ENCODE assay signal across 27 cellular contexts in genomic region chrX:39921838-39922237, GRCh38.
"Had no signal": no experiment of that assay in that cellular context is flagged by ENCODE, and none has a peak within 500 bp of the region (broad histone marks: within the 10 kb centered on the region; RNA-seq: fewer than 3 reads in every experiment).

No MANE protein-coding gene starts in this region.

- DNase-seq: activated CD4-positive, alpha-beta memory T cell treated with anti-CD3 and anti-CD28 coated beads, Interleukin-2, amount 10 ng/mL, durations not matched to agents 7 days and 5 days; activated CD4-positive, alpha-beta T cell treated with anti-CD3 and anti-CD28 coated beads for 36 hours; activated CD4-positive, alpha-beta T cell treated with anti-CD3 and anti-CD28 coated beads, Interleukin-2, amount 50 U/mL, for 1 hour; activated gamma-delta T cell; activated naive CD4-positive, alpha-beta T cell treated with anti-CD3 and anti-CD28 coated beads, Interleukin-2, amount 10 ng/mL, durations not matched to agents 7 days and 5 days; activated naive CD8-positive, alpha-beta T cell treated with anti-CD3 and anti-CD28 coated beads for 36 hours; activated T-cell treated with anti-CD3 and anti-CD28 coated beads for 4 hours; activated T-cell treated with anti-CD3 and anti-CD28 coated beads, Interleukin-2, amount 50 U/mL, for 48 hours; brain microvascular endothelial cell; cerebellar nuclear complex; MG63; MV-4-11; NCI-H1092 treated with DMSO at 0.1 percent for 48 hours; NCI-H1417 treated with DMSO at 0.1 percent for 48 hours; NCI-H1694; NCI-H2029; NCI-H2171; NCI-H510A treated with DMSO at 0.1 percent for 48 hours; NCI-H69; PC-3; SJCRH30; SK-N-SH; T-helper 1 cell; WERI-Rb-1 had no signal

- H3K4me1 ChIP-seq: SJCRH30 had no signal

- H3K27ac ChIP-seq: brain microvascular endothelial cell, cardiac muscle cell, KMS-11, SJCRH30, WERI-Rb-1 had no signal

- H3K4me3 ChIP-seq: cardiac muscle cell, MG63, SJCRH30 had no signal

- H3K36me3 ChIP-seq: brain microvascular endothelial cell, cardiac muscle cell, MG63, SJCRH30, WERI-Rb-1 had no signal

- ATAC-seq: activated CD4-positive, alpha-beta T cell treated with anti-CD3 and anti-CD28 coated beads for 36 hours; activated T-helper 17 cell treated with anti-CD3 and anti-CD28 coated beads, Interleukin-2, amount 50 U/mL, for 72 hours; PC-3 had no signal

- H3K27me3 ChIP-seq: brain microvascular endothelial cell, cardiac muscle cell, MG63, SJCRH30 had no signal

- H3K9me3 ChIP-seq: MG63, SJCRH30, SK-N-SH had no signal
